In the genomic region with DNA sequence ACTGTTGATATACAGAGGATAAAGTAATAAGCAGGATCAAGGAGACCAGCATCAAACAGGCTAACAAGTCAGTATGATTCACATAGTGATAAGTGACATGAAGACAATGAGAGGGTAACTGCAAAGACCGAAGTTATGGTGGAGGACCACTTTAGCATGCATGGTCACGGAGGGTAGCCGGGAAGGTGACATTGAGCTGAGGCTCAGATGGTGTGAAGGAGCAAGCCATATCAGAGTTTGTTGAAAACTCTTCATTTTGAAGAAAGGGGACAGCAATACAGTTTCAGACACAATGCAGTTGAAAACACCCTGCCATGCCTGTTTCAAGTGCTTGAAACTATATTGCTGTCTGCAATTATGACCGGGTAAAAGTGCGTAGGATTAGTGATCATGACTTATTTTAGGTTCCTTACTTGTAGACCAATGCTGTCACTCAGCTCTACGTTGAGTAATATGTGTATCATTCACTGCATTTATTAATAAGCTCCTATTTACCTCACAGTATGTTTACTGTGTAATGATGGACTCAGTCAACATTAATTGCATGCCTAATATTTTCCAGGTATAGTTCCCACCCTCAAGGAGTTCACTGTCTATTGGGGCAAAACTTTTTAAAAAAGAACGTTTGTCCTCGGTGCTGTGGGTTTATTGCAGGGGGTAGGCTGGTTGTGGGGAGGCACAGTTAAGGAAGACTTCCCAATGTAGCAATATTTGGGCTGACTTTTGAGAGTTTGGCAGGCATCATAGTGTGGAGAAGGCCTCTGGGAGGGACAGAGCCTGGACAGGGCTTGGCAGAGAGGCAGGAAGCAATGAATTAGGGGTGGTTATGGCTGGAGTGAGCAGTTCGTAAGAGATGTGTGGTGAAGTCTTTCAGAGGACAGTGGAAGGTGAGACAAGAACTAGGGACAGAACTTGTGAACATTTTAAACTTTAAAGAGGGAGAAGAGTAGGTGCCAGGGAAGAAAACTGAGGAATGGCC, we compare ENCODE assay signal across 15 cellular contexts. TPM values are rescaled to one million over a fixed set of nuclear protein-coding genes. Genes with fewer than 3 reads are reported as not detected.
DNase-seq lines count a peak whose midpoint lies in the region; ATAC-seq, FAIRE-seq and TF ChIP-seq lines count a peak whose summit lies in the region.
"Had no signal": no experiment of that assay in that cellular context is flagged by ENCODE, and none has a peak within 500 bp of the region (broad histone marks: within the 10 kb centered on the region; RNA-seq: fewer than 3 reads in every experiment).

No MANE protein-coding gene starts in this region.

- H3K9me3 Mint-ChIP-seq in activated naive CD4-positive, alpha-beta T cell treated with anti-CD3 and anti-CD28 coated beads for 36 hours, result no peaks in the 10 kb centered on the region
- peaks cover 2% of the 10 kb centered on the region for H3K9me3 Mint-ChIP-seq in astrocyte (ENCODE audit: unreplicated experiment)

- H3K9me3 ChIP-seq in KOPT-K1 (ENCODE audit: insufficient read depth, low read length, poor library complexity, severe bottlenecking), result no peaks in the 10 kb centered on the region
- no peaks in the 10 kb centered on the region for H3K9me3 ChIP-seq in astrocyte (ENCODE audit: insufficient read depth, low read depth, low read length)
- no peaks in the 10 kb centered on the region for H3K9me3 ChIP-seq in mucosa of descending colon
- H3K9me3 ChIP-seq: testis had no signal

- intact Hi-C loops in activated naive CD4-positive, alpha-beta T cell treated with anti-CD3 and anti-CD28 coated beads for 36 hours (cut with micrococcal nuclease), result loop anchor here (1.0 to 5.0 kb wide), 5 partner anchors 10 to 403 kb away; a partner anchor contains a TSS
- intact Hi-C loops in mucosa of descending colon (cut with DNase I, micrococcal nuclease), result no loop called here

- peaks cover 61% of the 10 kb centered on the region for H4K20me1 ChIP-seq in astrocyte (ENCODE audit: insufficient read depth, low read length)

- no peak overlapping the region for H3K9ac ChIP-seq in astrocyte (ENCODE audit: low read length)

- peaks cover 83% of the 10 kb centered on the region for H3K79me2 ChIP-seq in astrocyte (ENCODE audit: insufficient read depth, low read length)

- peak; percentile 15 for ATAC-seq in stimulated activated naive CD8-positive, alpha-beta T cell treated with anti-CD3 and anti-CD28 coated beads, Interleukin-15, Interleukin-2, amounts not matched to agents 100 U/mL and 50 U/mL, for 24 hours
- ATAC-seq in mucosa of descending colon, result no peak

- CTCF ChIA-PET in activated naive CD4-positive, alpha-beta T cell treated with anti-CD3 and anti-CD28 coated beads for 36 hours (lab: Charles Lee), result interaction anchor here (0.6 to 12.4 kb wide), 12 partner anchors 11 to 316 kb away, joined by 3 to 163 read pairs (median 5); a partner anchor contains a TSS
- CTCF ChIA-PET in GM10248 (lab: Yijun Ruan, JAX), result interaction anchor here (1.0 to 8.6 kb wide), 10 partner anchors 17 to 233 kb away, joined by 3 to 73 read pairs (median 5); no protein-coding TSS in a partner anchor

- FAIRE-seq in astrocyte (lab: Jason Lieb, UNC), result no peak

- peak overlapping the region; percentile 61 for H3K4me3 Mint-ChIP-seq in activated naive CD4-positive, alpha-beta T cell treated with anti-CD3 and anti-CD28 coated beads for 36 hours
- peak overlapping the region; percentile 18 for H3K4me3 Mint-ChIP-seq in astrocyte (ENCODE audit: unreplicated experiment)

- TF ChIP-seq CTCF in astrocyte (IDR thresholded peaks at IDR 0.05; ENCODE audit: insufficient read depth, low read depth, low read length) (no peak), mucosa of descending colon (IDR thresholded peaks at IDR 0.05) (no peak), GM10248 (IDR thresholded peaks at IDR 0.05; ENCODE audit: control extremely low read depth, extremely low read depth, low read depth, missing control alignments) (no peak)

- no peaks in the 10 kb centered on the region for H3K27me3 Mint-ChIP-seq in activated naive CD4-positive, alpha-beta T cell treated with anti-CD3 and anti-CD28 coated beads for 36 hours (ENCODE audit: low read depth)
- H3K27me3 Mint-ChIP-seq in astrocyte (ENCODE audit: low read depth, unreplicated experiment), result no peaks in the 10 kb centered on the region

- no peak overlapping the region for H2AFZ ChIP-seq in astrocyte (ENCODE audit: low read depth, low read length)

- peaks cover 31% of the 10 kb centered on the region for H3K36me3 Mint-ChIP-seq in activated naive CD4-positive, alpha-beta T cell treated with anti-CD3 and anti-CD28 coated beads for 36 hours (ENCODE audit: low read depth)
- peaks cover 10% of the 10 kb centered on the region for H3K36me3 Mint-ChIP-seq in astrocyte (ENCODE audit: low read depth, unreplicated experiment)

- H3K36me3 ChIP-seq in KOPT-K1 (ENCODE audit: insufficient read depth, low read length), result peaks cover 24% of the 10 kb centered on the region
- H3K36me3 ChIP-seq in astrocyte (ENCODE audit: insufficient read depth, low read length), result no peaks in the 10 kb centered on the region
- H3K36me3 ChIP-seq in mucosa of descending colon (ENCODE audit: low read depth), result peaks cover 4% of the 10 kb centered on the region

- H3K4me2 ChIP-seq in astrocyte (ENCODE audit: low read length), result no peak overlapping the region

- peaks cover 4% of the 10 kb centered on the region for H3K4me1 ChIP-seq in astrocyte (ENCODE audit: insufficient read depth, low read length)
- peaks cover 28% of the 10 kb centered on the region for H3K4me1 ChIP-seq in mucosa of descending colon (ENCODE audit: low read depth)

- H3K27ac ChIP-seq in KOPT-K1 (ENCODE audit: low read depth, low read length, poor library complexity, severe bottlenecking) (peak overlapping the region; percentile 55), astrocyte (ENCODE audit: low read depth, low read length) (no peak overlapping the region), caudate nucleus (ENCODE audit: low read depth, low read length) (no peak overlapping the region)
- H3K27ac ChIP-seq: testis, WERI-Rb-1 had no signal

- no peak for DNase-seq in activated naive CD4-positive, alpha-beta T cell treated with anti-CD3 and anti-CD28 coated beads for 36 hours
- no peak for DNase-seq in activated naive CD4-positive, alpha-beta T cell treated with Interleukin-2 at 50 U/mL for 16 hours
- DNase-seq in astrocyte (ENCODE audit: low read depth) (no peak), mucosa of descending colon (no peak), GM10248 (ENCODE audit: extremely low spot score) (no peak), caudate nucleus (lab: John Stamatoyannopoulos, UW) (no peak)
- DNase-seq in stimulated activated naive CD8-positive, alpha-beta T cell treated with anti-CD3 and anti-CD28 coated beads, Interleukin-15, Interleukin-2, amounts not matched to agents 100 U/mL and 50 U/mL, for 24 hours, result no peak
- DNase-seq: amniotic stem cell, hippocampal formation, testis, WERI-Rb-1 had no signal

- H3K4me1 Mint-ChIP-seq in activated naive CD4-positive, alpha-beta T cell treated with anti-CD3 and anti-CD28 coated beads for 36 hours (ENCODE audit: low read depth), result peaks cover 74% of the 10 kb centered on the region
- peaks cover 13% of the 10 kb centered on the region for H3K4me1 Mint-ChIP-seq in astrocyte (ENCODE audit: low read depth, unreplicated experiment)

- H3K27ac Mint-ChIP-seq in activated naive CD4-positive, alpha-beta T cell treated with anti-CD3 and anti-CD28 coated beads for 36 hours, result peak overlapping the region; percentile 71
- H3K27ac Mint-ChIP-seq in astrocyte (ENCODE audit: unreplicated experiment), result peak overlapping the region; percentile 28

- no peaks in the 10 kb centered on the region for H3K27me3 ChIP-seq in astrocyte (ENCODE audit: insufficient read depth, low read length)
- H3K27me3 ChIP-seq: testis had no signal

- H3K4me3 ChIP-seq in astrocyte (ENCODE audit: insufficient read depth, low read depth, low read length) (no peak overlapping the region), mucosa of descending colon (no peak overlapping the region)
- H3K4me3 ChIP-seq: lung, testis had no signal

- POLR2A ChIA-PET in GM10248 (lab: Yijun Ruan, JAX), result interaction anchor here (0.7 kb wide), 1 partner anchor 122 kb away, joined by 5 read pairs; no protein-coding TSS in a partner anchor

RNA-seq across cellular contexts. Expression of a gene that starts 3.2 kb away (rescaled TPM):
- 10 to 100 TPM; 43.4 to 44.9 TPM for total RNA-seq in activated naive CD4-positive, alpha-beta T cell treated with anti-CD3 and anti-CD28 coated beads for 36 hours
- total RNA-seq in astrocyte (61.0 and 64.8 TPM in 2 replicates), mucosa of descending colon (10 to 100 TPM; 57.4 to 74.2 (median 67.5) TPM)

RNA-seq across cellular contexts. Expression of a gene that starts 54.3 kb away (rescaled TPM):
- total RNA-seq in activated naive CD4-positive, alpha-beta T cell treated with anti-CD3 and anti-CD28 coated beads for 36 hours, result 1 to 10 TPM; 2.4 TPM
- total RNA-seq in astrocyte, result 0.59 and 1.8 TPM in 2 replicates
- under 1 TPM; 0.35 to 0.60 (median 0.46) TPM for total RNA-seq in mucosa of descending colon
- total RNA-seq: M059J, renal cortical epithelial cell had no signal
